Comparison of ENCODE assay signal across 1 cellular context in genomic region chr6:120031837-120032236, GRCh38.
TF ChIP-seq lines count a peak whose summit lies in the region.

No MANE protein-coding gene starts in this region.

TF ChIP-seq in HepG2, 621 proteins besides CTCF, POLR2A, EP300 and RAD21 (continued from another document and continues in another):
- TF ChIP-seq ZBED4 (CRISPR knock-in tag; IDR thresholded peaks at IDR 0.05; ENCODE audit: borderline replicate concordance) (no peak), HMG20B (CRISPR knock-in tag; conservative IDR thresholded peaks at IDR 0.05) (no peak), PPARG (CRISPR knock-in tag; conservative IDR thresholded peaks at IDR 0.05) (no peak), NR2C2 (CRISPR knock-in tag; IDR thresholded peaks at IDR 0.05; ENCODE audit: borderline replicate concordance) (no peak), RFX5 (IDR thresholded peaks at IDR 0.05; ENCODE audit: low read depth, low read length) (no peak), KLF9 (CRISPR knock-in tag; IDR thresholded peaks at IDR 0.05; ENCODE audit: low read depth) (no peak), TARDBP (CRISPR knock-in tag; IDR thresholded peaks at IDR 0.05) (no peak), BCLAF1 (IDR thresholded peaks at IDR 0.05) (no peak), HOMEZ (CRISPR knock-in tag; IDR thresholded peaks at IDR 0.05; ENCODE audit: low read depth) (peak; percentile 44; the same call in 1 of the 2 replicates), MYC (CRISPR knock-in tag; IDR thresholded peaks at IDR 0.05; ENCODE audit: borderline replicate concordance) (no peak), ARID5B (CRISPR knock-in tag; IDR thresholded peaks at IDR 0.05) (peak; percentile 19; the same call in 1 of the 2 replicates), TBX2 (CRISPR knock-in tag; IDR thresholded peaks at IDR 0.05; ENCODE audit: borderline replicate concordance) (no peak), ZNF513 (CRISPR knock-in tag; conservative IDR thresholded peaks at IDR 0.05) (no peak), ZNF12 (CRISPR knock-in tag; IDR thresholded peaks at IDR 0.05) (peak; percentile 90; the same call in 1 of the 2 replicates), SRSF9 (IDR thresholded peaks at IDR 0.05; ENCODE audit: borderline replicate concordance, insufficient read depth, low read depth, low read length, poor library complexity, severe bottlenecking) (no peak), ZUFSP (CRISPR knock-in tag; IDR thresholded peaks at IDR 0.05; ENCODE audit: borderline replicate concordance) (no peak), ZNF770 (CRISPR knock-in tag; IDR thresholded peaks at IDR 0.05) (no peak), ZNF792 (CRISPR knock-in tag; IDR thresholded peaks at IDR 0.05) (no peak), FOXA1 (IDR thresholded peaks at IDR 0.05) (no peak), FOXA1 (CRISPR knock-in tag; IDR thresholded peaks at IDR 0.05) (0 out of 2 replicates have a peak, but pooled peaks have one; percentile 28), NRL (CRISPR knock-in tag; IDR thresholded peaks at IDR 0.05; ENCODE audit: borderline replicate concordance) (no peak), ZSCAN30 (CRISPR knock-in tag; IDR thresholded peaks at IDR 0.05) (no peak), U2AF2 (IDR thresholded peaks at IDR 0.05; ENCODE audit: low read depth, low read length) (no peak), GRHL1 (CRISPR knock-in tag; conservative IDR thresholded peaks at IDR 0.05) (no peak), ETV6 (CRISPR knock-in tag; conservative IDR thresholded peaks at IDR 0.05) (no peak), SATB2 (CRISPR knock-in tag; IDR thresholded peaks at IDR 0.05) (no peak), NR2F1 (CRISPR knock-in tag; IDR thresholded peaks at IDR 0.05) (0 out of 4 replicates have a peak, but pooled peaks of 1 of the 2 experiments have one; percentile 14), REXO4 (CRISPR knock-in tag; IDR thresholded peaks at IDR 0.05; ENCODE audit: borderline replicate concordance) (no peak), NFE2 (CRISPR knock-in tag; IDR thresholded peaks at IDR 0.05) (no peak), HNF4A (CRISPR knock-in tag; IDR thresholded peaks at IDR 0.05) (peak; percentile 79), ZNF589 (CRISPR knock-in tag; conservative IDR thresholded peaks at IDR 0.05) (no peak), ARID3A (IDR thresholded peaks at IDR 0.05; ENCODE audit: low read depth, low read length) (no peak), CSRNP1 (CRISPR knock-in tag; IDR thresholded peaks at IDR 0.05) (no peak)
